In genomic region chr3:149277338-149277813, GRCh38 we compare ENCODE assay signal across 8 cellular contexts. TPM values are rescaled to one million over a fixed set of nuclear protein-coding genes. Genes with fewer than 3 reads are reported as not detected.
DNase-seq lines count a peak whose midpoint lies in the region; ATAC-seq and TF ChIP-seq lines count a peak whose summit lies in the region.

No MANE protein-coding gene starts in this region.

- no peaks in the 10 kb centered on the region for H3K27me3 Mint-ChIP-seq in activated B cell treated with CpG ODN at 0.5 μM for 24 hours

- peak overlapping the region; percentile 38 for H3K4me2 ChIP-seq in GM23248 (ENCODE audit: unreplicated experiment)

- H3K36me3 Mint-ChIP-seq in activated B cell treated with CpG ODN at 0.5 μM for 24 hours (ENCODE audit: low read depth) = no peaks in the 10 kb centered on the region

- intact Hi-C loops in activated B cell treated with CpG ODN at 0.5 μM for 24 hours (cut with micrococcal nuclease) = no loop called here
- intact Hi-C loops in lower leg skin (cut with DNase I; ENCODE audit: low total_unique reads) = loop anchor here (10.0 kb wide), 1 partner anchor 413 kb away; the partner anchor contains the start of gene CPA3

- H3K4me3 Mint-ChIP-seq in activated B cell treated with CpG ODN at 0.5 μM for 24 hours = peak overlapping the region; percentile 64

- TF ChIP-seq CTCF in activated B cell treated with CpG ODN at 0.5 μM for 24 hours (IDR thresholded peaks at IDR 0.05) (no peak), lower leg skin (IDR thresholded peaks at IDR 0.05) (no peak)

- no peaks in the 10 kb centered on the region for H3K9me2 ChIP-seq in GM23248 (ENCODE audit: insufficient read depth)

- POLR2A ChIA-PET in activated B cell treated with CpG ODN at 0.5 μM for 24 hours (lab: Charles Lee) = interaction anchor here (1.1 kb wide), 1 partner anchor 155 kb away, joined by 3 read pairs; no protein-coding TSS in a partner anchor

- CTCF ChIA-PET in activated B cell treated with CpG ODN at 0.5 μM for 24 hours (lab: Charles Lee) = interaction anchor here (0.6 to 9.5 kb wide), 2 partner anchors 158 to 496 kb away, joined by 4 to 208 read pairs; no protein-coding TSS in a partner anchor

- peak overlapping the region; percentile 27 for H3K27ac ChIP-seq in GM23248

- no peaks in the 10 kb centered on the region for H3K9me3 ChIP-seq in GM23248 (ENCODE audit: low read depth)

- peaks cover 25% of the 10 kb centered on the region for H3K4me1 Mint-ChIP-seq in activated B cell treated with CpG ODN at 0.5 μM for 24 hours

- H3K79me2 ChIP-seq in GM23248 (ENCODE audit: insufficient read depth) = no peaks in the 10 kb centered on the region

- TF ChIP-seq POLR2A in lower leg skin (IDR thresholded peaks at IDR 0.05) = no peak

- 58 to 62% methylated on average over 3 of the region's 3 CpGs for WGBS in GM23248 (ENCODE audit: low coverage in 1 of 2, low lambda C conversion rate in 2 of 2, missing lambda C conversion rate in 2 of 2), 2 experiments
- WGBS in lower leg skin, 2 donors = 72 to 73% methylated on average over 3 of the region's 3 CpGs

- 0 out of 2 replicates have a peak, but pooled peaks cover 5% of the 10 kb centered on the region for H3F3A ChIP-seq in GM23248 (ENCODE audit: insufficient read depth)

- in situ Hi-C loops in GM23248 (cut with MboI) = loop anchor here (10.0 kb wide), 2 partner anchors 163 to 323 kb away; no protein-coding TSS in a partner anchor

- no peak overlapping the region for H3K9ac ChIP-seq in GM23248

- H3K27ac Mint-ChIP-seq in activated B cell treated with CpG ODN at 0.5 μM for 24 hours = peak overlapping the region; percentile 80

- peak overlapping the region; percentile 68 for H2AFZ ChIP-seq in GM23248

- no peak overlapping the region for H3K4me3 ChIP-seq in GM23248
- no peak overlapping the region for H3K4me3 ChIP-seq in lower leg skin (ENCODE audit: low read depth, poor library complexity, severe bottlenecking)

- H3K36me3 ChIP-seq in GM23248 (ENCODE audit: low read depth) = no peaks in the 10 kb centered on the region

- H3K9me3 Mint-ChIP-seq in activated B cell treated with CpG ODN at 0.5 μM for 24 hours = no peaks in the 10 kb centered on the region

- no peaks in the 10 kb centered on the region for H4K20me1 ChIP-seq in GM23248 (ENCODE audit: insufficient read depth)

- DNase-seq in EL (peak; percentile 81), GM23248 (peak; percentile 64), M059J (ENCODE audit: low read depth) (peak; percentile 92), activated B cell treated with CpG ODN at 0.5 μM for 24 hours (no peak), kidney tubule cell (ENCODE audit: low spot score) (peak; percentile 83), lower leg skin (ENCODE audit: low spot score in 2 of 2) (no peak), NCI-H82 treated with DMSO at 0.1 percent for 48 hours (lab: John Stamatoyannopoulos, UW; ENCODE audit: unreplicated experiment) (no peak)
- no peak for DNase-seq in activated CD8-positive, alpha-beta memory T cell treated with anti-CD3 and anti-CD28 coated beads, Interleukin-2, amount 50 U/mL, for 48 hours

- peak; percentile 29 for ATAC-seq in activated B cell treated with CpG ODN at 0.5 μM for 24 hours (ENCODE audit: low read depth)

- no peaks in the 10 kb centered on the region for H3K27me3 ChIP-seq in GM23248 (replicated peaks; ENCODE audit: insufficient read depth)

- peaks cover 25% of the 10 kb centered on the region for H3K4me1 ChIP-seq in GM23248 (ENCODE audit: insufficient read depth)

RNA-seq across cellular contexts. Expression of gene CP, which starts 55.7 kb away (rescaled TPM):
- total RNA-seq in GM23248 (2014; rRNA removed; shearing (Covaris generic)) = 0.51 TPM in 1 of 2 replicates, not detected in the other
- polyA plus RNA-seq in GM23248 (2016; fragmentation: Nextera tagmentation; extraction: Ambion mirVana) = not detected in 2 replicates
- total RNA-seq in M059J (2014; rRNA removed; shearing (Covaris generic)) = 2.7 and 3.4 TPM in 2 replicates
- total RNA-seq in activated B cell treated with CpG ODN at 0.5 μM for 24 hours = not detected in 2 replicates
- total RNA-seq in lower leg skin = 10 to 100 TPM in 3 of 4 donors, 1 to 10 TPM in 1; 7.2 to 35.8 (median 13.0) TPM

RNA-seq across cellular contexts. Expression of gene TM4SF18, which starts 56.1 kb away (rescaled TPM):
- not detected in 2 replicates for total RNA-seq in GM23248 (2014; rRNA removed; shearing (Covaris generic))
- polyA plus RNA-seq in GM23248 (2016; fragmentation: Nextera tagmentation; extraction: Ambion mirVana) = not detected in 2 replicates
- 19.7 and 25.4 TPM in 2 replicates for total RNA-seq in M059J (2014; rRNA removed; shearing (Covaris generic))
- total RNA-seq in activated B cell treated with CpG ODN at 0.5 μM for 24 hours = not detected in 2 replicates
- 1 to 10 TPM; 1.3 to 4.9 (median 3.0) TPM for total RNA-seq in lower leg skin

Comparison
In these comparisons a context has a peak if more than half of its experiments do, and no peak if none do; other contexts are left out.
1. DNase-seq: peak in EL (single experiment), GM23248 (single experiment), M059J (single experiment) and kidney tubule cell (single experiment); none in activated B cell treated with CpG ODN at 0.5 μM for 24 hours (single experiment), lower leg skin (0 of 2), activated CD8-positive, alpha-beta memory T cell treated with anti-CD3 and anti-CD28 coated beads, Interleukin-2, amount 50 U/mL, for 48 hours (single experiment) and NCI-H82 treated with DMSO at 0.1 percent for 48 hours (single experiment).